Comparison of ENCODE assay signal across 28 cellular contexts in genomic region chr9:95012902-95013301, GRCh38.
A peak's percentile ranks its signal among the peaks of the same experiment; 100 is the strongest.
DNase-seq lines count a peak whose midpoint lies in the region; TF ChIP-seq lines count a peak whose summit lies in the region.
"Had no signal": no experiment of that assay in that cellular context is flagged by ENCODE, and none has a peak within 500 bp of the region (broad histone marks: within the 10 kb centered on the region; RNA-seq: fewer than 3 reads in every experiment).

No MANE protein-coding gene starts in this region.

- H3K36me3 Mint-ChIP-seq in activated naive CD8-positive, alpha-beta T cell treated with anti-CD3 and anti-CD28 coated beads for 36 hours = peaks cover 3% of the 10 kb centered on the region

- peaks cover 9% of the 10 kb centered on the region for H3K4me1 Mint-ChIP-seq in activated naive CD8-positive, alpha-beta T cell treated with anti-CD3 and anti-CD28 coated beads for 36 hours

- TF ChIP-seq CTCF in PC-9 (conservative IDR thresholded peaks at IDR 0.05) (no peak), Peyer's patch (IDR thresholded peaks at IDR 0.05) (no peak)

- no peaks in the 10 kb centered on the region for H3K9me3 Mint-ChIP-seq in activated naive CD8-positive, alpha-beta T cell treated with anti-CD3 and anti-CD28 coated beads for 36 hours
- H3K9me3 Mint-ChIP-seq: activated naive CD4-positive, alpha-beta T cell treated with anti-CD3 and anti-CD28 coated beads for 36 hours; activated T-helper 1 cell treated with anti-CD3 and anti-CD28 coated beads, Interleukin-12 subunit alpha, Interleukin-12 subunit beta, Interleukin-2, Interleukin-4 antibody, amounts not matched to agents 30 ng/mL and 10 ng/mL and 1 ng/mL, durations not matched to agents 14 hours and 24 hours and 36 hours; CD8-positive, alpha-beta T cell; naive thymus-derived CD4-positive, alpha-beta T cell; stimulated activated naive CD8-positive, alpha-beta T cell treated with anti-CD3 and anti-CD28 coated beads, Interleukin-15, Interleukin-2, amounts not matched to agents 100 ng/mL and 50 ng/mL, for 24 hours had no signal

- no peak overlapping the region for H3K27ac Mint-ChIP-seq in activated naive CD8-positive, alpha-beta T cell treated with anti-CD3 and anti-CD28 coated beads for 36 hours
- H3K27ac Mint-ChIP-seq: activated naive CD4-positive, alpha-beta T cell treated with anti-CD3 and anti-CD28 coated beads for 36 hours; activated T-helper 1 cell treated with anti-CD3 and anti-CD28 coated beads, Interleukin-12 subunit alpha, Interleukin-12 subunit beta, Interleukin-2, Interleukin-4 antibody, amounts not matched to agents 30 ng/mL and 10 ng/mL and 1 ng/mL, durations not matched to agents 14 hours and 24 hours and 36 hours; CD8-positive, alpha-beta T cell; naive thymus-derived CD4-positive, alpha-beta T cell; stimulated activated naive CD8-positive, alpha-beta T cell treated with anti-CD3 and anti-CD28 coated beads, Interleukin-15, Interleukin-2, amounts not matched to agents 100 ng/mL and 50 ng/mL, for 24 hours had no signal

- no peak overlapping the region for H3K9ac ChIP-seq in endocrine pancreas (ENCODE audit: control insufficient read depth, insufficient read depth, low read length)

- no peak overlapping the region for H3K4me2 ChIP-seq in PC-9

- no peak overlapping the region for H2AFZ ChIP-seq in PC-9

- BruUV-seq in PC-9 (replicated peaks; lab: Mats Ljungman, UMichigan) = no TSS peak

- H3K36me3 ChIP-seq in PC-9 (ENCODE audit: low read depth) = peaks cover 80% of the 10 kb centered on the region
- peaks cover 3% of the 10 kb centered on the region for H3K36me3 ChIP-seq in endocrine pancreas (ENCODE audit: control insufficient read depth, insufficient read depth, low read length)
- H3K36me3 ChIP-seq in muscle layer of duodenum (ENCODE audit: control insufficient read depth in 1 of 2, insufficient read depth in 2 of 2, low read length in 2 of 2) = peaks cover 16 to 17% of the 10 kb centered on the region in 2 donors
- peaks cover 0 to 19% (median 0%) of the 10 kb centered on the region in 3 donors for H3K36me3 ChIP-seq in Peyer's patch

- no peak for TF ChIP-seq POLR2A in Peyer's patch (IDR thresholded peaks at IDR 0.05)

- H3K9me3 ChIP-seq in PC-9 (ENCODE audit: insufficient read depth, low read depth) = no peaks in the 10 kb centered on the region
- no peaks in the 10 kb centered on the region for H3K9me3 ChIP-seq in endocrine pancreas (ENCODE audit: control insufficient read depth, low read length)
- H3K9me3 ChIP-seq in muscle layer of duodenum (ENCODE audit: control insufficient read depth in 1 of 2, low read length in 2 of 2) = no peaks in the 10 kb centered on the region
- H3K9me3 ChIP-seq in Peyer's patch = no peaks in the 10 kb centered on the region
- H3K9me3 ChIP-seq: BE2C had no signal

- no peak overlapping the region for H3K4me3 Mint-ChIP-seq in activated naive CD8-positive, alpha-beta T cell treated with anti-CD3 and anti-CD28 coated beads for 36 hours
- H3K4me3 Mint-ChIP-seq: activated naive CD4-positive, alpha-beta T cell treated with anti-CD3 and anti-CD28 coated beads for 36 hours; activated T-helper 1 cell treated with anti-CD3 and anti-CD28 coated beads, Interleukin-12 subunit alpha, Interleukin-12 subunit beta, Interleukin-2, Interleukin-4 antibody, amounts not matched to agents 30 ng/mL and 10 ng/mL and 1 ng/mL, durations not matched to agents 14 hours and 24 hours and 36 hours; CD8-positive, alpha-beta T cell; naive thymus-derived CD4-positive, alpha-beta T cell; stimulated activated naive CD8-positive, alpha-beta T cell treated with anti-CD3 and anti-CD28 coated beads, Interleukin-15, Interleukin-2, amounts not matched to agents 100 ng/mL and 50 ng/mL, for 24 hours had no signal

- H3K27me3 ChIP-seq in PC-9 (ENCODE audit: insufficient read depth, low read depth) (no peaks in the 10 kb centered on the region), endocrine pancreas (ENCODE audit: control insufficient read depth, insufficient read depth, low read length) (no peaks in the 10 kb centered on the region), muscle layer of duodenum (ENCODE audit: low read depth, low read length) (no peaks in the 10 kb centered on the region), Peyer's patch (no peaks in the 10 kb centered on the region)
- H3K27me3 ChIP-seq: BE2C, brain microvascular endothelial cell had no signal

- H3K79me2 ChIP-seq in PC-9 (ENCODE audit: low read depth) = peaks cover 97% of the 10 kb centered on the region

- POLR2A ChIA-PET in PC-9 (lab: Charles Lee; ENCODE audit: unreplicated experiment) = no interaction called here

- H3K27me3 Mint-ChIP-seq in activated naive CD8-positive, alpha-beta T cell treated with anti-CD3 and anti-CD28 coated beads for 36 hours = no peaks in the 10 kb centered on the region
- H3K27me3 Mint-ChIP-seq: naive thymus-derived CD4-positive, alpha-beta T cell; stimulated activated naive CD8-positive, alpha-beta T cell treated with anti-CD3 and anti-CD28 coated beads, Interleukin-15, Interleukin-2, amounts not matched to agents 100 ng/mL and 50 ng/mL, for 24 hours had no signal

- peaks cover 51% of the 10 kb centered on the region for H3F3A ChIP-seq in PC-9 (ENCODE audit: insufficient read depth, low read depth)

- H4K20me1 ChIP-seq in PC-9 (ENCODE audit: insufficient read depth) = no peaks in the 10 kb centered on the region

- H3K4me3 ChIP-seq in PC-9 (no peak overlapping the region), endocrine pancreas (ENCODE audit: control insufficient read depth, insufficient read depth, low read length) (peak overlapping the region; percentile 0), muscle layer of duodenum (ENCODE audit: low read depth in 1 of 2, low read length in 2 of 2) (no peak overlapping the region), Peyer's patch (no peak overlapping the region)

- H3K4me1 ChIP-seq in PC-9 (replicated peaks; ENCODE audit: insufficient read depth) (peaks cover 40% of the 10 kb centered on the region), endocrine pancreas (ENCODE audit: control insufficient read depth, insufficient read depth, low read length) (peaks cover 11% of the 10 kb centered on the region), muscle layer of duodenum (ENCODE audit: control insufficient read depth in 1 of 2, insufficient read depth in 2 of 2, low read length in 2 of 2) (peaks cover 3 to 31% of the 10 kb centered on the region in 2 donors), Peyer's patch (no peaks in the 10 kb centered on the region)

- H3K9me2 ChIP-seq in PC-9 (ENCODE audit: insufficient read depth) = no peaks in the 10 kb centered on the region

- no peak for DNase-seq in PC-9
- DNase-seq in superior temporal gyrus (ENCODE audit: extremely low spot score) = peak; percentile 13
- no peak for DNase-seq in Peyer's patch
- DNase-seq in activated gamma-delta T cell (lab: John Stamatoyannopoulos, UW) = no peak
- DNase-seq in effector CD4-positive, alpha-beta T cell = no peak
- no peak for DNase-seq in activated naive CD8-positive, alpha-beta T cell treated with anti-CD3 and anti-CD28 coated beads for 36 hours
- DNase-seq: activated CD4-positive, alpha-beta T cell treated with anti-CD3 and anti-CD28 coated beads, Interleukin-2, amount 50 U/mL, for 4 hours; activated CD8-positive, alpha-beta memory T cell treated with anti-CD3 and anti-CD28 coated beads, Interleukin-2, amount 50 U/mL, for 4 hours; activated naive CD4-positive, alpha-beta T cell treated with anti-CD3 and anti-CD28 coated beads for 36 hours; BE2C; brain microvascular endothelial cell; CD8-positive, alpha-beta T cell; cerebellar nuclear complex; glutamatergic neuron; naive thymus-derived CD4-positive, alpha-beta T cell; NCI-H1048; NCI-H1694; NCI-H446; NCI-H774; RPMI8226; stimulated activated CD4-positive, alpha-beta T cell treated with anti-CD3 and anti-CD28 coated beads, Interleukin-1b, Interleukin-23, amount 100 ng/mL, for 48 hours; stimulated activated CD8-positive, alpha-beta memory T cell treated with anti-CD3 and anti-CD28 coated beads, Interleukin-4, amount 100 ng/mL, for 48 hours; T-helper 1 cell; trophoblast cell had no signal

- intact Hi-C loops in PC-9 (cut with micrococcal nuclease; ENCODE audit: unreplicated experiment) = no loop called here

- peak overlapping the region; percentile 42; the same call in 1 of the 2 replicates for H3K27ac ChIP-seq in PC-9
- H3K27ac ChIP-seq in muscle layer of duodenum (ENCODE audit: low read length) = peak overlapping the region; percentile 10
- no peak overlapping the region for H3K27ac ChIP-seq in Peyer's patch
- H3K27ac ChIP-seq: brain microvascular endothelial cell had no signal

- CTCF ChIA-PET in PC-9 (lab: Charles Lee) = no interaction called here

Comparison
In these comparisons a context has a peak if more than half of its experiments do, and no peak if none do; other contexts are left out.
1. H3K27ac ChIP-seq: peak in PC-9 (single experiment) and muscle layer of duodenum (single experiment); none in Peyer's patch (0 of 4).